In genomic region chr7:101598422-101598957, GRCh38 we compare ENCODE assay signal across 16 cellular contexts. TPM values are rescaled to one million over a fixed set of nuclear protein-coding genes. Genes with fewer than 3 reads are reported as not detected.
DNase-seq lines count a peak whose midpoint lies in the region; ATAC-seq and TF ChIP-seq lines count a peak whose summit lies in the region.
"Had no signal": no experiment of that assay in that cellular context is flagged by ENCODE, and none has a peak within 500 bp of the region (broad histone marks: within the 10 kb centered on the region; RNA-seq: fewer than 3 reads in every experiment).

No MANE protein-coding gene starts in this region.

- peak in 2 of 3 donors; percentile 83 for DNase-seq in Peyer's patch
- no peak for DNase-seq in esophagus squamous epithelium (lab: John Stamatoyannopoulos, UW)
- DNase-seq in upper lobe of left lung = peak; percentile 86 to 91
- DNase-seq in SIG-M5 (lab: John Stamatoyannopoulos, UW) = no peak
- no peak for DNase-seq in Right ventricle myocardium inferior (ENCODE audit: missing footprints)
- DNase-seq: activated CD4-positive, alpha-beta T cell treated with anti-CD3 and anti-CD28 coated beads, Interleukin-2, amount 50 U/mL, for 4 hours; activated T-cell treated with anti-CD3 and anti-CD28 coated beads, Interleukin-2, amount 50 U/mL, for 1 hour; dermis blood vessel endothelial cell; erythroblast; GDM1; NCI-H1105; stimulated activated CD4-positive, alpha-beta T cell treated with anti-CD3 and anti-CD28 coated beads, Interleukin-2, amount 100 ng/mL, for 48 hours; SW 1271 had no signal

- no peak for TF ChIP-seq EP300 in upper lobe of left lung (IDR thresholded peaks at IDR 0.05)

- TF ChIP-seq POLR2A in Peyer's patch (IDR thresholded peaks at IDR 0.05) = no peak
- no peak for TF ChIP-seq POLR2A in esophagus squamous epithelium (IDR thresholded peaks at IDR 0.05)
- TF ChIP-seq POLR2A in upper lobe of left lung (IDR thresholded peaks at IDR 0.05) = no peak

- H3K36me3 ChIP-seq in Peyer's patch (no peaks in the 10 kb centered on the region), esophagus squamous epithelium (no peaks in the 10 kb centered on the region), mucosa of rectum (ENCODE audit: control insufficient read depth in 2 of 2, insufficient read depth in 2 of 2, low read length in 2 of 2) (no peaks in the 10 kb centered on the region), upper lobe of left lung (no peaks in the 10 kb centered on the region)
- H3K36me3 ChIP-seq: neutrophil had no signal

- H3K9ac ChIP-seq in mucosa of rectum (ENCODE audit: low read depth in 1 of 2, low read length in 2 of 2) = peak overlapping the region; percentile 24 to 34

- intact Hi-C loops in esophagus squamous epithelium (cut with DNase I) = no loop called here
- intact Hi-C loops in Right ventricle myocardium inferior (cut with DNase I) = no loop called here

- TF ChIP-seq CTCF in Peyer's patch (IDR thresholded peaks at IDR 0.05) (no peak), esophagus squamous epithelium (IDR thresholded peaks at IDR 0.05) (no peak), upper lobe of left lung (IDR thresholded peaks at IDR 0.05) (no peak)

- H3K4me1 ChIP-seq in Peyer's patch = no peaks in the 10 kb centered on the region
- peaks cover 6 to 22% (median 7%) of the 10 kb centered on the region in 3 donors for H3K4me1 ChIP-seq in esophagus squamous epithelium
- peaks cover 12 to 14% of the 10 kb centered on the region in 2 donors for H3K4me1 ChIP-seq in mucosa of rectum (ENCODE audit: control insufficient read depth in 2 of 2, insufficient read depth in 2 of 2, low read length in 2 of 2)
- peaks cover 4 to 13% (median 9%) of the 10 kb centered on the region in 4 donors for H3K4me1 ChIP-seq in upper lobe of left lung

- H3K27ac ChIP-seq in Peyer's patch (peak overlapping the region in 2 of 4 donors; percentile 31 to 38), esophagus squamous epithelium (peak overlapping the region in 3 of 4 donors; percentile 13 to 61 (median 44)), mucosa of rectum (ENCODE audit: low read depth in 2 of 2, low read length in 2 of 2) (peak overlapping the region; percentile 43 to 50), upper lobe of left lung (peak overlapping the region in 2 of 4 donors; percentile 8 to 58)
- H3K27ac ChIP-seq: neutrophil had no signal

- ATAC-seq in upper lobe of left lung (ENCODE audit: low FRiP score in 2 of 2) (peak in 1 of 2 donors; percentile 54), Right ventricle myocardium inferior (no peak), GM19455 (IDR thresholded peaks at IDR 0.05; ENCODE audit: unreplicated experiment) (no peak)

- H3K27me3 ChIP-seq in Peyer's patch (no peaks in the 10 kb centered on the region), esophagus squamous epithelium (peaks cover 0 to 44% (median 0%) of the 10 kb centered on the region in 4 donors), mucosa of rectum (ENCODE audit: control insufficient read depth in 2 of 2, insufficient read depth in 2 of 2, low read length in 2 of 2) (no peaks in the 10 kb centered on the region), upper lobe of left lung (no peaks in the 10 kb centered on the region)
- H3K27me3 ChIP-seq: neutrophil had no signal

- H3K9me3 ChIP-seq in Peyer's patch (no peaks in the 10 kb centered on the region), esophagus squamous epithelium (no peaks in the 10 kb centered on the region), mucosa of rectum (ENCODE audit: control insufficient read depth in 2 of 2, low read length in 2 of 2) (no peaks in the 10 kb centered on the region), upper lobe of left lung (no peaks in the 10 kb centered on the region)
- H3K9me3 ChIP-seq: neutrophil had no signal

- 37 to 81% methylated on average over 3 to 7 of the region's 18 CpGs for WGBS in esophagus squamous epithelium, 2 donors
- WGBS in upper lobe of left lung, 2 donors = 76 to 84% methylated on average over 9 to 15 of the region's 18 CpGs

- H3K4me3 ChIP-seq in Peyer's patch (no peak overlapping the region), esophagus squamous epithelium (no peak overlapping the region), mucosa of rectum (ENCODE audit: low read length in 2 of 2) (no peak overlapping the region), upper lobe of left lung (no peak overlapping the region)

RNA-seq across cellular contexts. Expression of gene MYL10, which starts 30.6 kb away (rescaled TPM):
- not detected for total RNA-seq in Peyer's patch
- not detected for total RNA-seq in esophagus squamous epithelium
- not detected for total RNA-seq in upper lobe of left lung
- total RNA-seq in Right ventricle myocardium inferior = not detected
- total RNA-seq: dermis blood vessel endothelial cell had no signal

Comparison
In these comparisons a context has a peak if more than half of its experiments do, and no peak if none do; other contexts are left out.
1. DNase-seq: peak in Peyer's patch (2 of 3) and upper lobe of left lung (2 of 2); none in esophagus squamous epithelium (single experiment), SIG-M5 (single experiment) and Right ventricle myocardium inferior (single experiment).